ENCODE assay signal across 2 cellular contexts in genomic region chr20:33783818-33784217, GRCh38.
TF ChIP-seq lines count a peak whose summit lies in the region.

No MANE protein-coding gene starts in this region.

TF ChIP-seq in HepG2, 621 proteins besides CTCF, POLR2A, EP300 and RAD21:
- TF ChIP-seq PCBP1 (IDR thresholded peaks at IDR 0.05; ENCODE audit: borderline replicate concordance, low read depth, low read length) (0 out of 2 replicates have a peak, but pooled peaks have one; percentile 56), ATF2 (CRISPR knock-in tag; IDR thresholded peaks at IDR 0.05) (no peak), HNRNPK (IDR thresholded peaks at IDR 0.05; ENCODE audit: low read depth, low read length, poor library complexity, severe bottlenecking) (peak; percentile 54)

TF ChIP-seq in GM23338, 12 proteins besides CTCF, POLR2A, EP300 and RAD21:
- TF ChIP-seq ETS1 (IDR thresholded peaks at IDR 0.05): no peak
- no peak for TF ChIP-seq REST (IDR thresholded peaks at IDR 0.05; ENCODE audit: unreplicated experiment)
- TF ChIP-seq STAT1 (IDR thresholded peaks at IDR 0.05; ENCODE audit: unreplicated experiment): no peak
- TF ChIP-seq NANOG (IDR thresholded peaks at IDR 0.05; ENCODE audit: borderline replicate concordance): no peak
- TF ChIP-seq CREB1 (CRISPR knock-in tag; IDR thresholded peaks at IDR 0.05; ENCODE audit: low read depth): no peak
- TF ChIP-seq JUNB (IDR thresholded peaks at IDR 0.05; ENCODE audit: unreplicated experiment): no peak
- no peak for TF ChIP-seq EZH2 (IDR thresholded peaks at IDR 0.05; ENCODE audit: low read depth, unreplicated experiment)
